ENCODE assay signal across 27 cellular contexts in genomic region chr5:21154526-21154925, GRCh38.
DNase-seq lines count a peak whose midpoint lies in the region; ATAC-seq and TF ChIP-seq lines count a peak whose summit lies in the region.
"Had no signal": no experiment of that assay in that cellular context is flagged by ENCODE, and none has a peak within 500 bp of the region (broad histone marks: within the 10 kb centered on the region; RNA-seq: fewer than 3 reads in every experiment).

No MANE protein-coding gene starts in this region.

- H2AFZ ChIP-seq in SU-DHL-6 (ENCODE audit: low read depth, low read length, severe bottlenecking): peak overlapping the region; percentile 41
- H2AFZ ChIP-seq: parathyroid adenoma had no signal

- no peaks in the 10 kb centered on the region for H3K9me2 ChIP-seq in SU-DHL-6 (replicated peaks; ENCODE audit: insufficient read depth, low read length)

- no peaks in the 10 kb centered on the region for H3F3A ChIP-seq in SU-DHL-6 (ENCODE audit: insufficient read depth)

- H3K4me2 ChIP-seq in SU-DHL-6 (ENCODE audit: low read depth, low read length, poor library complexity, severe bottlenecking): no peak overlapping the region
- H3K4me2 ChIP-seq: KMS-11 had no signal

- DNase-seq in ACHN (peak; percentile 21), glomerular visceral epithelial cell (ENCODE audit: extremely low spot score) (peak; percentile 44), psoas muscle (no peak), H4 (ENCODE audit: low spot score) (no peak)
- DNase-seq in activated CD4-positive, alpha-beta T cell treated with anti-CD3 and anti-CD28 coated beads for 4 hours: no peak
- no peak for DNase-seq in activated CD4-positive, alpha-beta T cell treated with anti-CD3 and anti-CD28 coated beads for 36 hours
- DNase-seq: activated CD4-positive, CD25-positive, alpha-beta regulatory T cell treated with anti-CD3 and anti-CD28 coated beads, Interleukin-2, amount 50 U/mL, for 72 hours; activated gamma-delta T cell; activated naive CD8-positive, alpha-beta T cell treated with anti-CD3 and anti-CD28 coated beads, Interleukin-2, amount 10 ng/mL, durations not matched to agents 7 days and 5 days; GDM1; H9; head of caudate nucleus; MV-4-11; NCI-H524 treated with DMSO at 0.1 percent for 48 hours; right cardiac atrium; spleen; tibial artery had no signal

- no peak overlapping the region for H3K27ac Mint-ChIP-seq in activated CD4-positive, alpha-beta T cell treated with anti-CD3 and anti-CD28 coated beads for 36 hours
- H3K27ac Mint-ChIP-seq: activated naive CD8-positive, alpha-beta T cell treated with anti-CD3 and anti-CD28 coated beads, Interleukin-2, amount 10 ng/mL, durations not matched to agents 7 days and 5 days; B cell; H9; T-helper 1 cell treated with Interleukin-12 subunit alpha and Interleukin-12 subunit beta and Interleukin-4 antibody, amounts not matched to agents 30 μg/mL and 1 μg/mL, for 36 hours had no signal

- POLR2A ChIA-PET in activated CD4-positive, alpha-beta T cell treated with anti-CD3 and anti-CD28 coated beads for 36 hours (lab: Charles Lee): no interaction called here

- H4K20me1 ChIP-seq in SU-DHL-6 (ENCODE audit: low read depth, low read length): no peaks in the 10 kb centered on the region

- H3K27ac ChIP-seq in SU-DHL-6 (ENCODE audit: low read depth, low read length) (no peak overlapping the region), psoas muscle (no peak overlapping the region)
- H3K27ac ChIP-seq: ascending aorta, epithelial cell of prostate, KMS-11, parathyroid adenoma, SK-N-MC, spleen, tibial artery had no signal

- TF ChIP-seq EP300 in Ishikawa (IDR thresholded peaks at IDR 0.05; ENCODE audit: borderline replicate concordance): no peak

- CTCF ChIA-PET in activated CD4-positive, alpha-beta T cell treated with anti-CD3 and anti-CD28 coated beads for 36 hours (lab: Charles Lee): no interaction called here

- no peak overlapping the region for H3K4me3 Mint-ChIP-seq in activated CD4-positive, alpha-beta T cell treated with anti-CD3 and anti-CD28 coated beads for 36 hours
- H3K4me3 Mint-ChIP-seq: activated naive CD8-positive, alpha-beta T cell treated with anti-CD3 and anti-CD28 coated beads, Interleukin-2, amount 10 ng/mL, durations not matched to agents 7 days and 5 days; B cell; H9; neural crest cell; T-helper 1 cell treated with Interleukin-12 subunit alpha and Interleukin-12 subunit beta and Interleukin-4 antibody, amounts not matched to agents 30 μg/mL and 1 μg/mL, for 36 hours had no signal

- no peaks in the 10 kb centered on the region for H3K4me1 ChIP-seq in psoas muscle
- H3K4me1 ChIP-seq: ascending aorta, parathyroid adenoma, spleen had no signal

- no peak overlapping the region for H3K9ac ChIP-seq in SU-DHL-6 (ENCODE audit: low read length)
- H3K9ac ChIP-seq: KMS-11, parathyroid adenoma had no signal

- no peaks in the 10 kb centered on the region for H3K79me2 ChIP-seq in SU-DHL-6 (ENCODE audit: insufficient read depth, low read length)
- H3K79me2 ChIP-seq: parathyroid adenoma had no signal

- TF ChIP-seq RAD21 in Ishikawa (IDR thresholded peaks at IDR 0.05; ENCODE audit: low read depth): no peak

- in situ Hi-C loops in ACHN (cut with HindIII; ENCODE audit: low pct_ligation_motif_present, low pct_unique_long_range_greater_than_20kb, low sequenced_read_pairs): no loop called here

- H3K27me3 ChIP-seq in SU-DHL-6 (ENCODE audit: low read length) (no peaks in the 10 kb centered on the region), psoas muscle (ENCODE audit: insufficient read depth in 3 of 3, low read length in 2 of 3) (no peaks in the 10 kb centered on the region)
- H3K27me3 ChIP-seq: ascending aorta, spleen, tibial artery had no signal

- H3K27me3 Mint-ChIP-seq in activated CD4-positive, alpha-beta T cell treated with anti-CD3 and anti-CD28 coated beads for 36 hours: no peaks in the 10 kb centered on the region
- H3K27me3 Mint-ChIP-seq: activated naive CD8-positive, alpha-beta T cell treated with anti-CD3 and anti-CD28 coated beads, Interleukin-2, amount 10 ng/mL, durations not matched to agents 7 days and 5 days; B cell had no signal

- TF ChIP-seq CTCF in SU-DHL-6 (IDR thresholded peaks at IDR 0.05; ENCODE audit: insufficient read depth, low read length, poor library complexity, severe bottlenecking) (no peak), psoas muscle (IDR thresholded peaks at IDR 0.05) (no peak)

- H3K4me3 ChIP-seq in SU-DHL-6 (ENCODE audit: insufficient read depth, low read length, poor library complexity, severe bottlenecking): no peak overlapping the region
- H3K4me3 ChIP-seq in psoas muscle: no peak overlapping the region
- H3K4me3 ChIP-seq: ascending aorta, SK-N-MC, spleen, tibial artery had no signal

- H3K36me3 Mint-ChIP-seq in activated CD4-positive, alpha-beta T cell treated with anti-CD3 and anti-CD28 coated beads for 36 hours (ENCODE audit: low read depth): no peaks in the 10 kb centered on the region
- H3K36me3 Mint-ChIP-seq: activated naive CD8-positive, alpha-beta T cell treated with anti-CD3 and anti-CD28 coated beads, Interleukin-2, amount 10 ng/mL, durations not matched to agents 7 days and 5 days had no signal

- 76% methylated on average over 2 of the region's 2 CpGs for WGBS in psoas muscle, 3 donors

- H3K36me3 ChIP-seq in SU-DHL-6 (ENCODE audit: low read length) (no peaks in the 10 kb centered on the region), psoas muscle (ENCODE audit: insufficient read depth in 1 of 2, low read depth in 1 of 2) (no peaks in the 10 kb centered on the region)
- H3K36me3 ChIP-seq: ascending aorta, spleen, tibial artery had no signal

- H3K9me3 Mint-ChIP-seq in activated CD4-positive, alpha-beta T cell treated with anti-CD3 and anti-CD28 coated beads for 36 hours (ENCODE audit: low read depth): peaks cover 11% of the 10 kb centered on the region

- ATAC-seq in psoas muscle: no peak
- ATAC-seq in activated CD4-positive, alpha-beta T cell treated with anti-CD3 and anti-CD28 coated beads for 36 hours: no peak
- ATAC-seq: right cardiac atrium had no signal

- H3K9me3 ChIP-seq in SU-DHL-6 (ENCODE audit: insufficient read depth, low read length): no peaks in the 10 kb centered on the region
- H3K9me3 ChIP-seq in psoas muscle: no peaks in the 10 kb centered on the region
- H3K9me3 ChIP-seq: ascending aorta, tibial artery had no signal

- intact Hi-C loops in psoas muscle (cut with DNase I): no loop called here
- intact Hi-C loops in activated CD4-positive, alpha-beta T cell treated with anti-CD3 and anti-CD28 coated beads for 36 hours (cut with DNase I, micrococcal nuclease): no loop called here

- no peaks in the 10 kb centered on the region for H3K4me1 Mint-ChIP-seq in activated CD4-positive, alpha-beta T cell treated with anti-CD3 and anti-CD28 coated beads for 36 hours
- H3K4me1 Mint-ChIP-seq: activated naive CD8-positive, alpha-beta T cell treated with anti-CD3 and anti-CD28 coated beads, Interleukin-2, amount 10 ng/mL, durations not matched to agents 7 days and 5 days; B cell; H9; neural crest cell had no signal

TF ChIP-seq in Ishikawa, 13 proteins besides CTCF, POLR2A, EP300 and RAD21:
- TF ChIP-seq NFIC (IDR thresholded peaks at IDR 0.05) (0 out of 2 replicates have a peak, but pooled peaks have one; percentile 31), TAF1 (IDR thresholded peaks at IDR 0.05; ENCODE audit: low read depth) (no peak)

Comparison
In these comparisons a context has a peak if more than half of its experiments do, and no peak if none do; other contexts are left out.
1. DNase-seq: peak in ACHN (single experiment) and glomerular visceral epithelial cell (single experiment); none in activated CD4-positive, alpha-beta T cell treated with anti-CD3 and anti-CD28 coated beads for 4 hours (0 of 2), psoas muscle (0 of 2), H4 (single experiment) and activated CD4-positive, alpha-beta T cell treated with anti-CD3 and anti-CD28 coated beads for 36 hours (single experiment).